ENCODE assay signal across 8 cellular contexts in the genomic region with DNA sequence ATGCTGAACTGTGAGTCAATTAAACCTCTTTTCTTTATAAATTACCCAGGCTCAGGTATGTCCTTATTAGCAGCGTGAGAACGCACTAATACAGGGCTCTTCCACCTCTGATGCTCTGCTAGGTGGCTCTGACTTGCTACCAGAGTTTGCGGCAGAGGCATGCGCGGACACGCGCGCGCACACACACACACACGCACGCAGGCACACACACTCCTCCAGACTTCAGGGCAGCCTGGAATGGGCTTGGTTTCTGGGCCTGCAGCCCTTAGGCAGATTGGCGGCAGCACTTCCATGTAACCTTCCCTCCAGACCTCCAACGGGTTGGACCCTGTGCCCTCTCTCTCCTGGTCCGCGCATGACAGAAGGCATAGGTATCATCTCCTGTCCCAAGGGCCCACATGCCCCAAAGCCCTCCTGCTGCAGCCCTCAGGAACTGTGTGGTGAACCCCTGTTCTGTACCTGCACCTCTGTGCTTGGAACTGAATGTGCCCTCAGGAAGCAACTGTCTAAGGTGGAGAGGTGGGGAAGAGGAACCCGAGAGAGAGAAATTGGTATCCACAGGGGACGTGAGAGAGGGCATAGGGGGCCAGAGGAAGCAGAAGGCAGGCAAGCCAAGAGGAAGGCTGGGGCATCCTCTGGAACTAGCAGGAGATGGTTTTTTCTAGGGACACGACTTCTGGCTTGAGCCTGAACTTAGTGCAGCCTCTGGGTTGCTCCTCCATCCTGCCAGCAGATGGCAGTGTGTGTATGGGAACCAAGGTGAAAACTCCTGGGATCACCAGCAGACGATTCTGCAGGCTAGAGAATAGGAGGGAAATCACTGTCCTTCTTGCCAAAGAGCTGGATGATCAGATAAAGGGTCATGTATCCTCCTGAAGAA. TPM values are rescaled to one million over a fixed set of nuclear protein-coding genes. Genes with fewer than 3 reads are reported as not detected.
A peak's percentile ranks its signal among the peaks of the same experiment; 100 is the strongest.
DNase-seq lines count a peak whose midpoint lies in the region; ATAC-seq and TF ChIP-seq lines count a peak whose summit lies in the region.

No MANE protein-coding gene starts in this region.

- no peak overlapping the region for H3K4me3 ChIP-seq in vagina

- no peak for TF ChIP-seq POLR2A in vagina (IDR thresholded peaks at IDR 0.05)

- no peaks in the 10 kb centered on the region for H3K27me3 ChIP-seq in vagina

- no peaks in the 10 kb centered on the region for H3K36me3 ChIP-seq in vagina

- H3K9me3 ChIP-seq in vagina = no peaks in the 10 kb centered on the region

- no peaks in the 10 kb centered on the region for H3K4me1 ChIP-seq in vagina

- intact Hi-C loops in vagina (cut with DNase I) = no loop called here

- peak; percentile 19 to 60 (median 60) for TF ChIP-seq CTCF in vagina (IDR thresholded peaks at IDR 0.05)

- H3K27ac ChIP-seq in vagina = no peak overlapping the region

- peak; percentile 72 for ATAC-seq in HG03354 (IDR thresholded peaks at IDR 0.05; ENCODE audit: poor library complexity, severe bottlenecking, unreplicated experiment)

- DNase-seq in NOMO-1 treated with DMSO at 0.1 percent for 48 hours (lab: John Stamatoyannopoulos, UW; ENCODE audit: unreplicated experiment) (peak; percentile 24), NOMO-1 treated with dmso at 0.1 percent for 144 hours (lab: John Stamatoyannopoulos, UW; ENCODE audit: unreplicated experiment) (no peak), NCI-H69 (lab: John Stamatoyannopoulos, UW) (peak; percentile 86), activated T-cell treated with anti-CD3 and anti-CD28 coated beads for 4 hours (peak; percentile 5), fibroblast of the conjunctiva (ENCODE audit: low read depth) (peak; percentile 43), non-pigmented ciliary epithelial cell (ENCODE audit: low read depth) (peak; percentile 27), vagina (ENCODE audit: extremely low spot score in 2 of 2) (peak in 1 of 2 donors; percentile 80)

RNA-seq across cellular contexts. Expression of gene RIC3, which starts 23.4 kb away (rescaled TPM):
- 17.7 TPM for total RNA-seq in vagina
